In genomic region chr9:14945351-14945750, GRCh38 we compare ENCODE assay signal across 22 cellular contexts. TPM values are rescaled to one million over a fixed set of nuclear protein-coding genes. Genes with fewer than 3 reads are reported as not detected.
"Had no signal": no experiment of that assay in that cellular context is flagged by ENCODE, and none has a peak within 500 bp of the region (broad histone marks: within the 10 kb centered on the region; RNA-seq: fewer than 3 reads in every experiment).

No MANE protein-coding gene starts in this region.

- H3K4me2 ChIP-seq: neural progenitor cell had no signal

- H3K27me3 ChIP-seq: foreskin keratinocyte, neural progenitor cell, ovary, right atrium auricular region, stomach, transverse colon had no signal

- H3K27ac Mint-ChIP-seq: immature natural killer cell; natural killer cell treated with Interleukin-12 subunit alpha and Interleukin-12 subunit beta and Interleukin-15 and Interleukin-18, amount 100 ng/mL, for 72 hours; neural progenitor cell had no signal

- H3K36me3 ChIP-seq: left ventricle myocardium inferior, lower lobe of right lung, neural progenitor cell, ovary, right atrium auricular region, stomach, thoracic aorta, transverse colon had no signal

- DNase-seq: effector CD4-positive, alpha-beta T cell; foreskin keratinocyte; immature natural killer cell; kidney; left cardiac atrium; left ventricle myocardium inferior; lower lobe of right lung; mesenchymal stem cell; midbrain; nucleus accumbens; ovary; stimulated activated CD4-positive, alpha-beta T cell treated with anti-CD3 and anti-CD28 coated beads, Interleukin-12 subunit alpha, Interleukin-12 subunit beta, amount 100 ng/mL, for 4 hours; stimulated activated naive CD4-positive, alpha-beta T cell; stomach; substantia nigra; transverse colon had no signal

- H3K4me3 Mint-ChIP-seq: immature natural killer cell; natural killer cell treated with Interleukin-12 subunit alpha and Interleukin-12 subunit beta and Interleukin-15 and Interleukin-18, amount 100 ng/mL, for 72 hours; neural progenitor cell had no signal

- H3K4me3 ChIP-seq: coronary artery, left ventricle myocardium inferior, lower lobe of right lung, neural progenitor cell, ovary, right atrium auricular region, stomach, thoracic aorta, transverse colon had no signal

- H3K27me3 Mint-ChIP-seq: natural killer cell treated with Interleukin-12 subunit alpha and Interleukin-12 subunit beta and Interleukin-15 and Interleukin-18, amount 100 ng/mL, for 72 hours had no signal

- H3K4me1 Mint-ChIP-seq: immature natural killer cell had no signal

- H3K9me3 ChIP-seq: left ventricle myocardium inferior, lower lobe of right lung, ovary, right atrium auricular region, stomach, transverse colon had no signal

- H3K9ac ChIP-seq: neural progenitor cell had no signal

- H3K27ac ChIP-seq: coronary artery, foreskin keratinocyte, left ventricle myocardium inferior, lower lobe of right lung, neural progenitor cell, ovary, right atrium auricular region, stomach, thoracic aorta, transverse colon had no signal

- H2AFZ ChIP-seq: neural progenitor cell had no signal

- H3K4me1 ChIP-seq: foreskin keratinocyte, left ventricle myocardium inferior, lower lobe of right lung, neural progenitor cell, right atrium auricular region, stomach, transverse colon had no signal

- H3K36me3 Mint-ChIP-seq: immature natural killer cell; natural killer cell treated with Interleukin-12 subunit alpha and Interleukin-12 subunit beta and Interleukin-15 and Interleukin-18, amount 100 ng/mL, for 72 hours had no signal

- FAIRE-seq: kidney, small intestine had no signal

RNA-seq across cellular contexts. Expression of gene FREM1, which starts 35.1 kb away (rescaled TPM):
- total RNA-seq: foreskin keratinocyte; natural killer cell treated with Interleukin-12 subunit alpha and Interleukin-12 subunit beta and Interleukin-15 and Interleukin-18, amount 100 ng/mL, for 72 hours had no signal
- polyA plus RNA-seq: immature natural killer cell had no signal
